Comparison of ENCODE assay signal across 8 cellular contexts in the genomic region with DNA sequence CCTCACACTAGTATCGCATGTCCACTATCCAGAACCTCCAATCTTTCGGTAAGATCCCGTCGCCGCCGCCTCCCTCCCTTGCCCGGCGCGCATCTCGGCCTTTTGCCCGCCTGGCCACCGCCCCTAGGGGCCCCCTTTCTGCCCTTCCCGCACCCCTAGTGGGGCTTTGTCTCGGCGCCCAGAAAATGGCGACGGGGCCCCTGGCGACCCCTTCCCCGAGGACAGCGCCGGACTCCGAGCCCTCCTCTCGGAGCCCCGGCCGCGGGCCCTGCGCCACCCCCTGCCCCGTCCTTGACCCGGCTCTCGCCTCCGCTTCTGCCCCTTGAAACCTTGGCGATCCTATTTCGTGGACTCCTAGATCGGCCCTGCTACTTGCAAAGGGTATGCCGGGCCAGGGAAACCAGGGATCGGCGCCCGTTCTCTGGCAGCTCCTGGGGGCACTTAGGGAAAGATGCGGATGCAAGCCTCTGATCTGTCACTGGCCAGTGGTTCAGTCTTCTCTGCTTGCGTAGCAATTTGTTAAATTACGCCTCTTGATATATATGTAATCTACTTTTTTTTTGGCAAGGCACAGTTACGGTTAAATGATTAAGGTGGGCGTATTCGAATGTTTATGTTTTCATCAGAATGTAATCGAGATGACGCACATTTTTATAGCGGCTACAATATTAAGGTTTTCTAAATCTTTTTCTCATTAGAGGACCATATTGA. TPM values are rescaled to one million over a fixed set of nuclear protein-coding genes. Genes with fewer than 3 reads are reported as not detected.
DNase-seq lines count a peak whose midpoint lies in the region; ATAC-seq lines count a peak whose summit lies in the region.

No MANE protein-coding gene starts in this region.

- H3K27ac ChIP-seq in mesenchymal stem cell (ENCODE audit: low read length, poor library complexity, severe bottlenecking): peak overlapping the region; percentile 91
- H3K27ac ChIP-seq in substantia nigra (ENCODE audit: low read depth, low read length, poor library complexity, severe bottlenecking): peak overlapping the region; percentile 95

- peak overlapping the region; percentile 97 for H2BK120ac ChIP-seq in mesenchymal stem cell (ENCODE audit: low read depth, low read length)

- H3K9ac ChIP-seq in endocrine pancreas (ENCODE audit: control insufficient read depth, insufficient read depth, low read length): peak overlapping the region; percentile 96
- peak overlapping the region; percentile 99 for H3K9ac ChIP-seq in mesenchymal stem cell (ENCODE audit: low read length)

- H2AK5ac ChIP-seq in mesenchymal stem cell (ENCODE audit: low read length, severe bottlenecking): peak overlapping the region; percentile 47

- H2BK15ac ChIP-seq in mesenchymal stem cell (ENCODE audit: low read depth, poor library complexity, severe bottlenecking): no peak overlapping the region

- peak; percentile 15 for ATAC-seq in GM21367 (IDR thresholded peaks at IDR 0.05; ENCODE audit: unreplicated experiment)

- H3K4me2 ChIP-seq in mesenchymal stem cell (ENCODE audit: low read length, poor library complexity, severe bottlenecking): peak overlapping the region; percentile 71

- under 1% methylated on average over 39 of the region's 47 CpGs for WGBS in mesenchymal stem cell

- H2BK12ac ChIP-seq in mesenchymal stem cell (ENCODE audit: low read length in 2 of 2): peak overlapping the region in 1 of 2 experiments; percentile 45

- H3K27me3 ChIP-seq in endocrine pancreas (ENCODE audit: control insufficient read depth, insufficient read depth, low read length): no peaks in the 10 kb centered on the region
- H3K27me3 ChIP-seq in mesenchymal stem cell (ENCODE audit: control insufficient read depth in 1 of 2, insufficient read depth in 1 of 2, low read length in 2 of 2): no peaks in the 10 kb centered on the region

- H3K79me1 ChIP-seq in mesenchymal stem cell (replicated peaks; ENCODE audit: low read length, poor library complexity, severe bottlenecking): peaks cover 4% of the 10 kb centered on the region

- no peaks in the 10 kb centered on the region for H3K9me3 ChIP-seq in endocrine pancreas (ENCODE audit: control insufficient read depth, low read length)
- H3K9me3 ChIP-seq in mesenchymal stem cell (ENCODE audit: control insufficient read depth, low read length): no peaks in the 10 kb centered on the region

- peak overlapping the region; percentile 78 to 96 for H3K4ac ChIP-seq in mesenchymal stem cell (ENCODE audit: low read depth in 1 of 2, low read length in 2 of 2)

- H3K23ac ChIP-seq in mesenchymal stem cell (ENCODE audit: low read length in 2 of 2): peak overlapping the region; percentile 65 to 83

- H3K18ac ChIP-seq in mesenchymal stem cell (ENCODE audit: low read depth in 1 of 2, low read length in 2 of 2): peak overlapping the region; percentile 90 to 94

- peak; percentile 23 for DNase-seq in Daoy (ENCODE audit: low read depth)
- peak; percentile 13 for DNase-seq in HK-2 (ENCODE audit: unreplicated experiment)
- peak; percentile 18 for DNase-seq in activated CD4-positive, alpha-beta T cell treated with anti-CD3 and anti-CD28 coated beads for 1 hour
- DNase-seq in mesenchymal stem cell: peak; percentile 58
- DNase-seq in substantia nigra (lab: John Stamatoyannopoulos, UW): peak in 40 of 49 donors; percentile 10 to 84 (median 54)
- no peak for DNase-seq in RPMI8226

- peak overlapping the region; percentile 61 for H2AFZ ChIP-seq in mesenchymal stem cell (ENCODE audit: low read depth, low read length)

- H4K8ac ChIP-seq in mesenchymal stem cell (ENCODE audit: low read length): peak overlapping the region; percentile 90

- peak overlapping the region; percentile 44 for H4K91ac ChIP-seq in mesenchymal stem cell (ENCODE audit: low read length)

- H2BK5ac ChIP-seq in mesenchymal stem cell (ENCODE audit: low read depth, low read length, poor library complexity, severe bottlenecking): peak overlapping the region; percentile 83

- H3K36me3 ChIP-seq in endocrine pancreas (ENCODE audit: control insufficient read depth, insufficient read depth, low read length) (no peaks in the 10 kb centered on the region), mesenchymal stem cell (ENCODE audit: control insufficient read depth in 1 of 2, insufficient read depth in 2 of 2, low read depth in 1 of 2, low read length in 2 of 2) (peaks cover 10 to 41% of the 10 kb centered on the region in 2 experiments)

- H3K14ac ChIP-seq in mesenchymal stem cell (ENCODE audit: low read length in 2 of 2): peak overlapping the region; percentile 41 to 87

- peaks cover 13% of the 10 kb centered on the region for H3K4me1 ChIP-seq in endocrine pancreas (ENCODE audit: control insufficient read depth, insufficient read depth, low read length)
- H3K4me1 ChIP-seq in mesenchymal stem cell (ENCODE audit: control insufficient read depth, insufficient read depth, low read depth, low read length): peaks cover 6% of the 10 kb centered on the region

- peak overlapping the region; percentile 97 for H3K4me3 ChIP-seq in endocrine pancreas (ENCODE audit: control insufficient read depth, insufficient read depth, low read length)
- H3K4me3 ChIP-seq in mesenchymal stem cell (ENCODE audit: insufficient read depth in 1 of 2, low read depth in 1 of 2, low read length in 2 of 2): peak overlapping the region; percentile 85 to 98

RNA-seq across cellular contexts. Expression of a gene that starts 0.6 kb away (rescaled TPM):
- 15.1 and 18.1 TPM in 2 replicates for total RNA-seq in Daoy (2014; rRNA removed; shearing (Covaris generic))
- 80.8 TPM for polyA plus RNA-seq in mesenchymal stem cell (2013, experiment 1 of 2)
- 72.8 TPM for polyA plus RNA-seq in mesenchymal stem cell (2013, experiment 2 of 2)
